In genomic region chr3:65411367-65411766, GRCh38 we compare ENCODE assay signal across 14 cellular contexts.
DNase-seq lines count a peak whose midpoint lies in the region; ATAC-seq, FAIRE-seq and TF ChIP-seq lines count a peak whose summit lies in the region.
"Had no signal": no experiment of that assay in that cellular context is flagged by ENCODE, and none has a peak within 500 bp of the region (broad histone marks: within the 10 kb centered on the region; RNA-seq: fewer than 3 reads in every experiment).

No MANE protein-coding gene starts in this region.

- no peak overlapping the region for H3K4me2 ChIP-seq in HepG2 (ENCODE audit: low read depth, low read length)
- H3K4me2 ChIP-seq: A549 had no signal

- no peak for TF ChIP-seq POLR2A in HepG2 (IDR thresholded peaks at IDR 0.05; ENCODE audit: insufficient read depth in 1 of 2, low read depth in 2 of 2, low read length in 2 of 2)

- POLR2A ChIA-PET in HepG2 (lab: Yijun Ruan, JAX) = no interaction called here

- peaks cover 0 to 3% (median 1%) of the 10 kb centered on the region in 4 donors for H3K4me1 ChIP-seq in liver (ENCODE audit: control insufficient read depth in 4 of 4, insufficient read depth in 4 of 4, low read length in 3 of 4)
- H3K4me1 ChIP-seq in HepG2 (ENCODE audit: insufficient read depth, low read length) = peaks cover 16% of the 10 kb centered on the region
- peaks cover 3% of the 10 kb centered on the region for H3K4me1 ChIP-seq in right cardiac atrium (ENCODE audit: control insufficient read depth, insufficient read depth, low read length)

- H3K9me3 ChIP-seq in liver (ENCODE audit: control insufficient read depth in 4 of 4, low read length in 3 of 4) (no peaks in the 10 kb centered on the region), HepG2 (ENCODE audit: low read length) (no peaks in the 10 kb centered on the region), right cardiac atrium (ENCODE audit: control insufficient read depth, low read length) (no peaks in the 10 kb centered on the region)
- H3K9me3 ChIP-seq: A549 had no signal

- DNase-seq in HepG2 (ENCODE audit: low spot score) = no peak
- DNase-seq in dermis blood vessel endothelial cell = peak; percentile 31
- no peak for DNase-seq in right cardiac atrium
- DNase-seq in NCI-H526 (lab: John Stamatoyannopoulos, UW) = no peak
- no peak for DNase-seq in ACHN
- DNase-seq in NCI-H510A (lab: John Stamatoyannopoulos, UW) = no peak
- DNase-seq: CD4-positive, CD25-positive, alpha-beta regulatory T cell; DMS53; GF-D8 had no signal

- H3K36me3 ChIP-seq in liver (ENCODE audit: control insufficient read depth in 4 of 4, insufficient read depth in 3 of 4, low read depth in 1 of 4, low read length in 3 of 4) (peaks cover 0 to 2% (median 0%) of the 10 kb centered on the region in 4 donors), HepG2 (replicated peaks in 1 of 2; ENCODE audit: control insufficient read depth in 1 of 2, insufficient read depth in 2 of 2, low read length in 2 of 2) (no peaks in the 10 kb centered on the region; a peak in 2 of 5 replicates)

- H3K79me2 ChIP-seq in HepG2 (ENCODE audit: insufficient read depth, low read length) = no peaks in the 10 kb centered on the region

- TF ChIP-seq RAD21 in liver (IDR thresholded peaks at IDR 0.05) (no peak), HepG2 (CRISPR knock-in tag; IDR thresholded peaks at IDR 0.05) (no peak)

- no peak overlapping the region for H3K4me3 ChIP-seq in liver (ENCODE audit: low read depth in 1 of 3, low read length in 3 of 3)
- H3K4me3 ChIP-seq in HepG2 (replicated peaks in 1 of 3; ENCODE audit: insufficient read depth in 1 of 3, low read depth in 2 of 3, low read length in 3 of 3) = no peak overlapping the region
- H3K4me3 ChIP-seq in right cardiac atrium (ENCODE audit: low read length) = no peak overlapping the region
- H3K4me3 ChIP-seq: A549 had no signal

- no peak for TF ChIP-seq EP300 in HepG2 (IDR thresholded peaks at IDR 0.05; ENCODE audit: low read depth in 2 of 2, low read length in 2 of 2)
- no peak for TF ChIP-seq EP300 in HepG2 (CRISPR knock-in tag; IDR thresholded peaks at IDR 0.05; ENCODE audit: borderline replicate concordance)

- WGBS in liver = 48% methylated on average over 3 of the region's 3 CpGs
- WGBS in HepG2 (ENCODE audit: low lambda C conversion rate) = 65% methylated on average over 3 of the region's 3 CpGs
- 24% methylated on average over 3 of the region's 3 CpGs for WGBS in right cardiac atrium

- H3K9ac ChIP-seq in liver (ENCODE audit: low read depth in 1 of 2, low read length in 2 of 2) = no peak overlapping the region
- H3K9ac ChIP-seq in HepG2 (ENCODE audit: insufficient read depth, low read depth, low read length) = no peak overlapping the region

- no peaks in the 10 kb centered on the region for H4K20me1 ChIP-seq in HepG2 (ENCODE audit: insufficient read depth, low read length)

- BruUV-seq in HepG2 (replicated peaks; lab: Mats Ljungman, UMichigan) = no TSS peak

- FAIRE-seq in HepG2 (lab: Jason Lieb, UNC) = no peak
- FAIRE-seq: A549, H54, HTR-8/SVneo had no signal

- CTCF ChIA-PET in HepG2 (lab: Yijun Ruan, JAX; ENCODE audit: low intra/inter-chr PET ratio, low total read pairs) = no interaction called here

- intact Hi-C loops in HepG2 (cut with micrococcal nuclease; ENCODE audit: unreplicated experiment) = no loop called here
- intact Hi-C loops in right cardiac atrium (cut with DNase I) = no loop called here

- TF ChIP-seq CTCF in liver (IDR thresholded peaks at IDR 0.05; ENCODE audit: low read depth, low read length, missing input control) = no peak
- TF ChIP-seq CTCF in HepG2 (CRISPR knock-in tag; IDR thresholded peaks at IDR 0.05) = no peak

- ATAC-seq in HepG2 (no peak), right cardiac atrium (peak in 1 of 2 donors; percentile 19)
- ATAC-seq: A549, HCT116 had no signal

- H3K27me3 ChIP-seq in liver (ENCODE audit: control insufficient read depth in 4 of 4, insufficient read depth in 4 of 4, low read length in 3 of 4) = no peaks in the 10 kb centered on the region
- no peaks in the 10 kb centered on the region for H3K27me3 ChIP-seq in HepG2 (ENCODE audit: control insufficient read depth in 1 of 2, insufficient read depth in 2 of 2, low read length in 2 of 2)
- H3K27me3 ChIP-seq in right cardiac atrium (ENCODE audit: control insufficient read depth, insufficient read depth) = no peaks in the 10 kb centered on the region

- H3K27ac ChIP-seq in liver (ENCODE audit: low read depth in 1 of 2, low read length in 2 of 2) = no peak overlapping the region
- H3K27ac ChIP-seq in HepG2 (ENCODE audit: extremely low read length, insufficient read depth, low read length) = no peak overlapping the region
- peak overlapping the region; percentile 25 for H3K27ac ChIP-seq in right cardiac atrium (ENCODE audit: low read length)
- H3K27ac ChIP-seq: A549 had no signal

- H2AFZ ChIP-seq in HepG2 (ENCODE audit: low read length) = no peak overlapping the region

- in situ Hi-C loops in HepG2 (cut with HindIII; ENCODE audit: extremely low pct_ligation_motif_present, low pct_unique_long_range_greater_than_20kb) (loop anchor here (25.0 kb wide), 1 partner anchor 874 kb away; no protein-coding TSS in a partner anchor), ACHN (cut with HindIII; ENCODE audit: low pct_ligation_motif_present, low pct_unique_long_range_greater_than_20kb, low sequenced_read_pairs) (no loop called here)

TF ChIP-seq in liver, 16 proteins besides CTCF, POLR2A, EP300 and RAD21:
- TF ChIP-seq TAF1 (conservative IDR thresholded peaks at IDR 0.05) = no peak
- no peak for TF ChIP-seq HNF4G (IDR thresholded peaks at IDR 0.05)
- peak; percentile 38 for TF ChIP-seq NR2F2 (IDR thresholded peaks at IDR 0.05)
- TF ChIP-seq GABPA (IDR thresholded peaks at IDR 0.05 in 1 of 2, conservative IDR thresholded peaks at IDR 0.05 in 1 of 2) = no peak
- TF ChIP-seq EGR1 (IDR thresholded peaks at IDR 0.05; ENCODE audit: low read depth in 2 of 2) = no peak

TF ChIP-seq in HepG2, 621 proteins besides CTCF, POLR2A, EP300 and RAD21:
- TF ChIP-seq NFIC (IDR thresholded peaks at IDR 0.05; ENCODE audit: low read length) (no peak), ZNF124 (CRISPR knock-in tag; IDR thresholded peaks at IDR 0.05) (no peak), RBM39 (IDR thresholded peaks at IDR 0.05; ENCODE audit: low read depth, low read length, poor library complexity, severe bottlenecking) (no peak), GMEB1 (CRISPR knock-in tag; IDR thresholded peaks at IDR 0.05; ENCODE audit: borderline replicate concordance) (no peak), DMTF1 (CRISPR knock-in tag; IDR thresholded peaks at IDR 0.05) (no peak), MYNN (CRISPR knock-in tag; IDR thresholded peaks at IDR 0.05; ENCODE audit: low read depth) (no peak), ZSCAN5A (CRISPR knock-in tag; IDR thresholded peaks at IDR 0.05; ENCODE audit: borderline replicate concordance) (no peak), ZNF33A (CRISPR knock-in tag; IDR thresholded peaks at IDR 0.05; ENCODE audit: borderline replicate concordance) (no peak), ZNF749 (CRISPR knock-in tag; IDR thresholded peaks at IDR 0.05; ENCODE audit: borderline replicate concordance) (no peak), ZNF121 (CRISPR knock-in tag; IDR thresholded peaks at IDR 0.05) (no peak), TMF1 (CRISPR knock-in tag; IDR thresholded peaks at IDR 0.05; ENCODE audit: low read depth) (no peak), ZNF263 (CRISPR knock-in tag; IDR thresholded peaks at IDR 0.05) (no peak), ZNF3 (CRISPR knock-in tag; IDR thresholded peaks at IDR 0.05) (no peak), NFIB (CRISPR knock-in tag; IDR thresholded peaks at IDR 0.05; ENCODE audit: borderline replicate concordance) (no peak), SP1 (IDR thresholded peaks at IDR 0.05) (no peak), SP1 (CRISPR knock-in tag; IDR thresholded peaks at IDR 0.05) (no peak)
